Comparison of ENCODE assay signal across 20 cellular contexts in the genomic region with DNA sequence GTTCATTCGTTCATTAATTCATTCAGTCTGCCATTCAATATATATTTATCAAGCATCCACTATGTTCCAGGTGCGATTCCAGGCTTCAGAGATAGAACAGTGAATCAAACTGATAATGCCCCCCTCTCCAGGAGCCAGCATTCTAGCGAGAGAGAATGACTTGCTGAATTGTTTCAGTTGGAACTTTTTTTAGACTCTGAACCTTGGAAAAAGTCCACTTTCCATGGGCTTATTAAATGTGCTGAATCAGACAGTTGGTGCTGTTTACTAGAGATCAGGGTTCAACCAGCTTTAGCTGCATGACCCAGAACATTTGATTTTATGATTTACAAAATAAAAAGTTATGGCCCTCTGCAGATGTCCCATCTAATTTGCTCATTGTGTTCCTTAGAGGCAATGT.
DNase-seq lines count a peak whose midpoint lies in the region; ATAC-seq, FAIRE-seq and TF ChIP-seq lines count a peak whose summit lies in the region.
"Had no signal": no experiment of that assay in that cellular context is flagged by ENCODE, and none has a peak within 500 bp of the region (broad histone marks: within the 10 kb centered on the region; RNA-seq: fewer than 3 reads in every experiment).

No MANE protein-coding gene starts in this region.

- TF ChIP-seq CTCF in pancreas (IDR thresholded peaks at IDR 0.05) (no peak), vagina (IDR thresholded peaks at IDR 0.05) (no peak)

- H3K4me3 ChIP-seq in right cardiac atrium (ENCODE audit: low read length) (no peak overlapping the region), pancreas (no peak overlapping the region), vagina (no peak overlapping the region)
- H3K4me3 ChIP-seq: neural progenitor cell, upper lobe of left lung had no signal

- TF ChIP-seq POLR2A in vagina (IDR thresholded peaks at IDR 0.05) = no peak

- ATAC-seq in Right ventricle myocardium superior (ENCODE audit: poor library complexity) (peak; percentile 9), Right ventricle myocardium inferior (no peak), right cardiac atrium (no peak), pancreas (no peak), HG03378 (IDR thresholded peaks at IDR 0.05; ENCODE audit: unreplicated experiment) (no peak), GM18511 (IDR thresholded peaks at IDR 0.05; ENCODE audit: unreplicated experiment) (no peak)

- H3K9me3 ChIP-seq in right cardiac atrium (ENCODE audit: control insufficient read depth, low read length) (no peaks in the 10 kb centered on the region), pancreas (no peaks in the 10 kb centered on the region), vagina (no peaks in the 10 kb centered on the region)
- H3K9me3 ChIP-seq: upper lobe of left lung had no signal

- FAIRE-seq in pancreas (lab: Jason Lieb, UNC) = peak; percentile 89
- FAIRE-seq: A204.1, GM18507 had no signal

- H3K4me1 ChIP-seq in right cardiac atrium (ENCODE audit: control insufficient read depth, insufficient read depth, low read length) = peaks cover 6% of the 10 kb centered on the region
- no peaks in the 10 kb centered on the region for H3K4me1 ChIP-seq in pancreas
- H3K4me1 ChIP-seq in vagina = peaks cover 54% of the 10 kb centered on the region
- H3K4me1 ChIP-seq: neural progenitor cell had no signal

- H3K27ac ChIP-seq in right cardiac atrium (ENCODE audit: low read length) (peak overlapping the region; percentile 75), pancreas (no peak overlapping the region), vagina (peak overlapping the region; percentile 84)
- H3K27ac ChIP-seq: neural progenitor cell had no signal

- H3K36me3 ChIP-seq in pancreas (no peaks in the 10 kb centered on the region), vagina (no peaks in the 10 kb centered on the region)
- H3K36me3 ChIP-seq: neural progenitor cell, upper lobe of left lung had no signal

- 54% methylated on average over 3 of the region's 3 CpGs for WGBS in right cardiac atrium
- 65 to 74% methylated on average over 3 of the region's 3 CpGs for WGBS in pancreas, 2 donors

- H3K27me3 ChIP-seq in right cardiac atrium (ENCODE audit: control insufficient read depth, insufficient read depth) (no peaks in the 10 kb centered on the region), pancreas (no peaks in the 10 kb centered on the region), vagina (no peaks in the 10 kb centered on the region)
- H3K27me3 ChIP-seq: neural progenitor cell, upper lobe of left lung had no signal

- DNase-seq in Right ventricle myocardium superior (no peak), Right ventricle myocardium inferior (ENCODE audit: missing footprints) (no peak), right cardiac atrium (no peak), pancreas (no peak), vagina (ENCODE audit: extremely low spot score in 2 of 2) (no peak), GF-D8 (lab: John Stamatoyannopoulos, UW) (no peak)
- DNase-seq: activated naive CD4-positive, alpha-beta T cell treated with anti-CD3 and anti-CD28 coated beads, Interleukin-2, amount 10 ng/mL, durations not matched to agents 7 days and 5 days; CD4-positive, CD25-positive, alpha-beta regulatory T cell; DMS53; H9; NCI-H1694; NCI-H510A; stimulated activated CD4-positive, alpha-beta T cell treated with anti-CD3 and anti-CD28 coated beads, Interleukin-4, amount 100 ng/mL, for 4 hours; T1000 had no signal

- intact Hi-C loops in Right ventricle myocardium superior (cut with DNase I) = no loop called here
- intact Hi-C loops in Right ventricle myocardium inferior (cut with DNase I) = no loop called here
- intact Hi-C loops in right cardiac atrium (cut with DNase I) = no loop called here
- intact Hi-C loops in pancreas (cut with DNase I) = no loop called here
- intact Hi-C loops in vagina (cut with DNase I) = no loop called here

Comparison
In these comparisons a context has a peak if more than half of its experiments do, and no peak if none do; other contexts are left out.
1. H3K27ac ChIP-seq: peak in right cardiac atrium (single experiment) and vagina (single experiment); none in pancreas (0 of 4).